ENCODE assay signal across 20 cellular contexts in the genomic region with DNA sequence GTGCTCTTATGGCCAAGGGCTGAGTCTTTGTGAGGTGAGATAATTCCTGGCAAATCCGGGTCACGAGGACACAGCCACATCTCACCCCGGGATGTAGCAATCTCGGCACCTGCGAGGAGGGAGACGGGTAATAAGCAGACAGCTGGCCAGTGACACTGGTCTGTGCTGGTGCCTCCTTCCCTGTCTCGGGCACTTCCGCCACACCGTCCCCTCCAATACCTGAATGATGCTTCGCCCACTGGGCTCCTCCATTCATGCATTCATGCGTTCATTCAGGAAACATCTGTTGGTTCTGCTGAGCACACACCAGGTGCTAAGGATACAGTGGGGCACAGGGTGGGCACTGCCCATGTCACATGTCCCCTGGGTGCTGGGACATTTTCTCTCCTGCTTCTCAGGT.
DNase-seq lines count a peak whose midpoint lies in the region; ATAC-seq and TF ChIP-seq lines count a peak whose summit lies in the region.
"Had no signal": no experiment of that assay in that cellular context is flagged by ENCODE, and none has a peak within 500 bp of the region (broad histone marks: within the 10 kb centered on the region; RNA-seq: fewer than 3 reads in every experiment).

No MANE protein-coding gene starts in this region.

- peaks cover 28 to 90% (median 70%) of the 10 kb centered on the region in 10 experiments for H3K4me1 ChIP-seq in BLaER1 treated with 17β-estradiol and CSF1 and Interleukin-3, amounts not matched to agents 10 nM and 100 nM
- H3K4me1 ChIP-seq in ascending aorta = peaks cover 24 to 68% of the 10 kb centered on the region in 2 donors
- H3K4me1 ChIP-seq in mucosa of descending colon (ENCODE audit: low read depth) = no peaks in the 10 kb centered on the region
- H3K4me1 ChIP-seq in tibial artery = peaks cover 0 to 80% (median 59%) of the 10 kb centered on the region in 4 donors
- H3K4me1 ChIP-seq in CD4-positive, alpha-beta memory T cell (ENCODE audit: insufficient read depth, low read length) = no peaks in the 10 kb centered on the region
- no peaks in the 10 kb centered on the region for H3K4me1 ChIP-seq in endodermal cell (ENCODE audit: control insufficient read depth, insufficient read depth, low read length)

- no peaks in the 10 kb centered on the region for H3K27me3 Mint-ChIP-seq in CD4-positive, alpha-beta memory T cell
- peaks cover 26% of the 10 kb centered on the region for H3K27me3 Mint-ChIP-seq in endodermal cell (ENCODE audit: insufficient read depth)
- H3K27me3 Mint-ChIP-seq in activated naive CD8-positive, alpha-beta T cell treated with anti-CD3 and anti-CD28 coated beads, Interleukin-2, amount 50 U/mL, for 24 hours = no peaks in the 10 kb centered on the region

- H3K27me3 ChIP-seq in BLaER1 treated with 17β-estradiol and CSF1 and Interleukin-3, amounts not matched to agents 10 nM and 100 nM = peaks cover 0 to 55% (median 0%) of the 10 kb centered on the region in 11 experiments; a peak in 6 of 22 replicates
- no peaks in the 10 kb centered on the region for H3K27me3 ChIP-seq in ascending aorta
- no peaks in the 10 kb centered on the region for H3K27me3 ChIP-seq in tibial artery
- H3K27me3 ChIP-seq in CD4-positive, alpha-beta memory T cell (ENCODE audit: insufficient read depth, low read length) = no peaks in the 10 kb centered on the region
- no peaks in the 10 kb centered on the region for H3K27me3 ChIP-seq in endodermal cell (ENCODE audit: control insufficient read depth, insufficient read depth, low read length, poor library complexity, severe bottlenecking)

- WGBS in endodermal cell (ENCODE audit: insufficient coverage in 1 of 2, insufficient read length in 1 of 2), 2 experiments = 93% methylated on average over 11 of the region's 11 CpGs

- H3K4me1 Mint-ChIP-seq in CD4-positive, alpha-beta memory T cell = peaks cover 7 to 36% (median 21%) of the 10 kb centered on the region in 4 donors
- H3K4me1 Mint-ChIP-seq in endodermal cell = no peaks in the 10 kb centered on the region
- H3K4me1 Mint-ChIP-seq in activated naive CD8-positive, alpha-beta T cell treated with anti-CD3 and anti-CD28 coated beads, Interleukin-2, amount 50 U/mL, for 24 hours = peaks cover 57% of the 10 kb centered on the region

- no peak for TF ChIP-seq CTCF in ascending aorta (IDR thresholded peaks at IDR 0.05)
- no peak for TF ChIP-seq CTCF in mucosa of descending colon (IDR thresholded peaks at IDR 0.05)
- no peak for TF ChIP-seq CTCF in tibial artery (IDR thresholded peaks at IDR 0.05)
- no peak for TF ChIP-seq CTCF in endodermal cell (conservative IDR thresholded peaks at IDR 0.05)

- peak overlapping the region in 2 of 11 experiments; percentile 39 to 45; a peak in 2 of 22 replicates for H3K9ac ChIP-seq in BLaER1 treated with 17β-estradiol and CSF1 and Interleukin-3, amounts not matched to agents 10 nM and 100 nM
- no peak overlapping the region for H3K9ac ChIP-seq in endodermal cell (ENCODE audit: extremely low read depth, low read length, poor library complexity, severe bottlenecking)

- no peaks in the 10 kb centered on the region for H3K9me3 Mint-ChIP-seq in CD4-positive, alpha-beta memory T cell
- no peaks in the 10 kb centered on the region for H3K9me3 Mint-ChIP-seq in endodermal cell
- no peaks in the 10 kb centered on the region for H3K9me3 Mint-ChIP-seq in activated naive CD8-positive, alpha-beta T cell treated with anti-CD3 and anti-CD28 coated beads, Interleukin-2, amount 50 U/mL, for 24 hours
- H3K9me3 Mint-ChIP-seq: HFFc6 had no signal

- no peaks in the 10 kb centered on the region for H3K9me3 ChIP-seq in BLaER1 treated with 17β-estradiol and CSF1 and Interleukin-3, amounts not matched to agents 10 nM and 100 nM (replicated peaks in 1 of 11)
- H3K9me3 ChIP-seq in ascending aorta (no peaks in the 10 kb centered on the region), mucosa of descending colon (peaks cover 8% of the 10 kb centered on the region), tibial artery (no peaks in the 10 kb centered on the region), endodermal cell (ENCODE audit: control insufficient read depth, low read length) (no peaks in the 10 kb centered on the region)
- H3K9me3 ChIP-seq in CD4-positive, alpha-beta memory T cell (ENCODE audit: control insufficient read depth in 1 of 2, low read length in 2 of 2) = no peaks in the 10 kb centered on the region
- H3K9me3 ChIP-seq: A549 had no signal

- CTCF ChIA-PET in CD4-positive, alpha-beta memory T cell (lab: Charles Lee; ENCODE audit: partially characterized antibody) = no interaction called here

- no peak for DNase-seq in ascending aorta (ENCODE audit: low spot score in 2 of 2)
- no peak for DNase-seq in mucosa of descending colon
- peak in 1 of 2 donors; percentile 54 for DNase-seq in tibial artery
- no peak for DNase-seq in CD4-positive, alpha-beta memory T cell
- no peak for DNase-seq in endodermal cell
- no peak for DNase-seq in activated naive CD8-positive, alpha-beta T cell treated with anti-CD3 and anti-CD28 coated beads, Interleukin-2, amount 50 U/mL, for 24 hours
- DNase-seq: C1 segment of cervical spinal cord, DMS79 treated with DMSO at 0.1 percent for 48 hours, HFFc6, KBM-7, NCI-H1105 treated with DMSO at 0.1 percent for 48 hours, NCI-H1694 treated with DMSO at 0.1 percent for 48 hours, NCI-H2107, NCI-H510A treated with DMSO at 0.1 percent for 48 hours, PC-9, SIG-M5 had no signal

- peaks cover 4 to 8% of the 10 kb centered on the region in 2 donors for H3K36me3 Mint-ChIP-seq in CD4-positive, alpha-beta memory T cell
- H3K36me3 Mint-ChIP-seq in endodermal cell (ENCODE audit: low read depth) = no peaks in the 10 kb centered on the region
- H3K36me3 Mint-ChIP-seq in activated naive CD8-positive, alpha-beta T cell treated with anti-CD3 and anti-CD28 coated beads, Interleukin-2, amount 50 U/mL, for 24 hours (ENCODE audit: low read depth) = peaks cover 9% of the 10 kb centered on the region

- no peaks in the 10 kb centered on the region for H3K36me3 ChIP-seq in BLaER1 treated with 17β-estradiol and CSF1 and Interleukin-3, amounts not matched to agents 10 nM and 100 nM
- H3K36me3 ChIP-seq in ascending aorta = no peaks in the 10 kb centered on the region
- H3K36me3 ChIP-seq in mucosa of descending colon (ENCODE audit: low read depth) = no peaks in the 10 kb centered on the region
- no peaks in the 10 kb centered on the region for H3K36me3 ChIP-seq in tibial artery
- H3K36me3 ChIP-seq in CD4-positive, alpha-beta memory T cell (ENCODE audit: insufficient read depth, low read length) = no peaks in the 10 kb centered on the region
- H3K36me3 ChIP-seq in endodermal cell (ENCODE audit: control insufficient read depth, insufficient read depth, low read length) = no peaks in the 10 kb centered on the region

- POLR2A ChIA-PET in CD4-positive, alpha-beta memory T cell (lab: Charles Lee; ENCODE audit: partially characterized antibody) = no interaction called here

- H3K27ac ChIP-seq in BLaER1 treated with 17β-estradiol and CSF1 and Interleukin-3, amounts not matched to agents 10 nM and 100 nM = peak overlapping the region in 4 of 11 experiments; percentile 38 to 68 (median 57); a peak in 7 of 22 replicates
- H3K27ac ChIP-seq in ascending aorta (peak overlapping the region; percentile 82 to 89), tibial artery (peak overlapping the region; percentile 79 to 89), endodermal cell (ENCODE audit: low read depth, low read length) (no peak overlapping the region)
- no peak overlapping the region for H3K27ac ChIP-seq in CD4-positive, alpha-beta memory T cell (ENCODE audit: low read depth, low read length)
- H3K27ac ChIP-seq: A549, PC-9, RWPE1 had no signal

- peak overlapping the region in 9 of 11 experiments; percentile 49 to 99 (median 97); a peak in 18 of 22 replicates for H3K4me2 ChIP-seq in BLaER1 treated with 17β-estradiol and CSF1 and Interleukin-3, amounts not matched to agents 10 nM and 100 nM
- H3K4me2 ChIP-seq: A549, PC-9 had no signal

- no peak overlapping the region for H3K4me3 Mint-ChIP-seq in CD4-positive, alpha-beta memory T cell
- no peak overlapping the region for H3K4me3 Mint-ChIP-seq in endodermal cell
- H3K4me3 Mint-ChIP-seq in activated naive CD8-positive, alpha-beta T cell treated with anti-CD3 and anti-CD28 coated beads, Interleukin-2, amount 50 U/mL, for 24 hours = no peak overlapping the region
- H3K4me3 Mint-ChIP-seq: HFFc6 had no signal

- peaks cover 0 to 23% (median 0%) of the 10 kb centered on the region in 11 experiments; a peak in 3 of 22 replicates for H4K20me1 ChIP-seq in BLaER1 treated with 17β-estradiol and CSF1 and Interleukin-3, amounts not matched to agents 10 nM and 100 nM

- peak; percentile 21 for ATAC-seq in mucosa of descending colon
- no peak for ATAC-seq in activated naive CD8-positive, alpha-beta T cell treated with anti-CD3 and anti-CD28 coated beads, Interleukin-2, amount 50 U/mL, for 24 hours
- ATAC-seq: A549, HepG2 had no signal

- intact Hi-C loops in ascending aorta (cut with DNase I) (no loop called here), mucosa of descending colon (cut with DNase I, micrococcal nuclease) (no loop called here), tibial artery (cut with DNase I; ENCODE audit: low total_unique reads) (no loop called here)
- intact Hi-C loops in CD4-positive, alpha-beta memory T cell (cut with micrococcal nuclease) = no loop called here

- no peak overlapping the region for H3K4me3 ChIP-seq in BLaER1 treated with 17β-estradiol and CSF1 and Interleukin-3, amounts not matched to agents 10 nM and 100 nM
- no peak overlapping the region for H3K4me3 ChIP-seq in ascending aorta
- H3K4me3 ChIP-seq in mucosa of descending colon = no peak overlapping the region
- no peak overlapping the region for H3K4me3 ChIP-seq in tibial artery
- no peak overlapping the region for H3K4me3 ChIP-seq in CD4-positive, alpha-beta memory T cell (ENCODE audit: low read length in 2 of 2)
- H3K4me3 ChIP-seq in endodermal cell (ENCODE audit: low read length) = no peak overlapping the region
- H3K4me3 ChIP-seq: A549, PC-9 had no signal

- H3K27ac Mint-ChIP-seq in CD4-positive, alpha-beta memory T cell = no peak overlapping the region
- no peak overlapping the region for H3K27ac Mint-ChIP-seq in endodermal cell
- no peak overlapping the region for H3K27ac Mint-ChIP-seq in activated naive CD8-positive, alpha-beta T cell treated with anti-CD3 and anti-CD28 coated beads, Interleukin-2, amount 50 U/mL, for 24 hours
- H3K27ac Mint-ChIP-seq: HFFc6 had no signal

Comparison
In these comparisons a context has a peak if more than half of its experiments do, and no peak if none do; other contexts are left out.
1. H3K27ac ChIP-seq: peak in ascending aorta (2 of 2) and tibial artery (2 of 2); none in CD4-positive, alpha-beta memory T cell (single experiment) and endodermal cell (single experiment).